Comparison of ENCODE assay signal across 21 cellular contexts in genomic region chr16:71931599-71931998, GRCh38. TPM values are rescaled to one million over a fixed set of nuclear protein-coding genes. Genes with fewer than 3 reads are reported as not detected.
A peak's percentile ranks its signal among the peaks of the same experiment; 100 is the strongest.
DNase-seq lines count a peak whose midpoint lies in the region; ATAC-seq and TF ChIP-seq lines count a peak whose summit lies in the region.
"Had no signal": no experiment of that assay in that cellular context is flagged by ENCODE, and none has a peak within 500 bp of the region (broad histone marks: within the 10 kb centered on the region; RNA-seq: fewer than 3 reads in every experiment).

No MANE protein-coding gene starts in this region.

- intact Hi-C loops in natural killer cell (cut with micrococcal nuclease): no loop called here
- intact Hi-C loops in activated T-helper 1 cell treated with anti-CD3 and anti-CD28 coated beads, Interleukin-12 subunit alpha, Interleukin-12 subunit beta, Interleukin-2, Interleukin-4 antibody, amounts not matched to agents 30 ng/mL and 10 ng/mL and 1 ng/mL, durations not matched to agents 14 hours and 24 hours and 36 hours (cut with micrococcal nuclease): no loop called here

- H3K9me3 Mint-ChIP-seq in natural killer cell (no peaks in the 10 kb centered on the region), memory B cell (no peaks in the 10 kb centered on the region)
- H3K9me3 Mint-ChIP-seq in natural killer cell treated with Interleukin-12 subunit alpha and Interleukin-12 subunit beta and Interleukin-15 and Interleukin-18, amount 100 ng/mL, for 72 hours: no peaks in the 10 kb centered on the region
- no peaks in the 10 kb centered on the region for H3K9me3 Mint-ChIP-seq in activated T-helper 1 cell treated with anti-CD3 and anti-CD28 coated beads, Interleukin-12 subunit alpha, Interleukin-12 subunit beta, Interleukin-2, Interleukin-4 antibody, amounts not matched to agents 30 ng/mL and 10 ng/mL and 1 ng/mL, durations not matched to agents 14 hours and 24 hours and 36 hours
- H3K9me3 Mint-ChIP-seq: CD4-positive, CD25-positive, alpha-beta regulatory T cell had no signal

- H3K4me1 Mint-ChIP-seq in natural killer cell: peaks cover 9 to 10% of the 10 kb centered on the region in 2 donors
- peaks cover 0 to 8% of the 10 kb centered on the region in 2 donors for H3K4me1 Mint-ChIP-seq in natural killer cell treated with Interleukin-12 subunit alpha and Interleukin-12 subunit beta and Interleukin-15 and Interleukin-18, amount 100 ng/mL, for 72 hours (ENCODE audit: low read depth in 2 of 2)
- H3K4me1 Mint-ChIP-seq in activated T-helper 1 cell treated with anti-CD3 and anti-CD28 coated beads, Interleukin-12 subunit alpha, Interleukin-12 subunit beta, Interleukin-2, Interleukin-4 antibody, amounts not matched to agents 30 ng/mL and 10 ng/mL and 1 ng/mL, durations not matched to agents 14 hours and 24 hours and 36 hours (ENCODE audit: low read depth): no peaks in the 10 kb centered on the region
- H3K4me1 Mint-ChIP-seq in memory B cell: peaks cover 10% of the 10 kb centered on the region

- DNase-seq in natural killer cell: no peak
- DNase-seq in natural killer cell treated with Interleukin-12 subunit alpha and Interleukin-12 subunit beta and Interleukin-15 and Interleukin-18, amount 100 ng/mL, for 72 hours (ENCODE audit: low spot score): no peak
- DNase-seq in activated T-helper 1 cell treated with anti-CD3 and anti-CD28 coated beads, Interleukin-12 subunit alpha, Interleukin-12 subunit beta, Interleukin-2, Interleukin-4 antibody, amounts not matched to agents 30 ng/mL and 10 ng/mL and 1 ng/mL, durations not matched to agents 14 hours and 24 hours and 36 hours (ENCODE audit: low spot score): no peak
- DNase-seq in memory B cell (ENCODE audit: low spot score in 2 of 2): no peak
- no peak for DNase-seq in NCI-H1694 (lab: John Stamatoyannopoulos, UW)
- no peak for DNase-seq in stimulated activated CD4-positive, alpha-beta T cell treated with anti-CD3 and anti-CD28 coated beads, Interleukin-4, amount 100 ng/mL, for 1 hour
- DNase-seq: CD4-positive, CD25-positive, alpha-beta regulatory T cell; COR-L47; DMS79; KBM-7; NCI-H1092 treated with DMSO at 0.1 percent for 48 hours; NCI-H1436 treated with DMSO at 0.1 percent for 48 hours; NCI-H2029 treated with DMSO at 0.1 percent for 48 hours; NCI-H345; NCI-H524; NCI-H774; NK-92 treated with Interleukin-12 subunit alpha and Interleukin-12 subunit beta, amount 100 ng/mL, for 24 hours; SIG-M5; SK-N-SH had no signal

- H3K27ac Mint-ChIP-seq in natural killer cell: peak overlapping the region; percentile 14 to 64
- peak overlapping the region in 1 of 2 donors; percentile 56 for H3K27ac Mint-ChIP-seq in natural killer cell treated with Interleukin-12 subunit alpha and Interleukin-12 subunit beta and Interleukin-15 and Interleukin-18, amount 100 ng/mL, for 72 hours
- H3K27ac Mint-ChIP-seq in activated T-helper 1 cell treated with anti-CD3 and anti-CD28 coated beads, Interleukin-12 subunit alpha, Interleukin-12 subunit beta, Interleukin-2, Interleukin-4 antibody, amounts not matched to agents 30 ng/mL and 10 ng/mL and 1 ng/mL, durations not matched to agents 14 hours and 24 hours and 36 hours: peak overlapping the region; percentile 18
- H3K27ac Mint-ChIP-seq in memory B cell: peak overlapping the region; percentile 73

- no peaks in the 10 kb centered on the region for H3K27me3 Mint-ChIP-seq in natural killer cell (ENCODE audit: low read depth in 2 of 2)
- H3K27me3 Mint-ChIP-seq in natural killer cell treated with Interleukin-12 subunit alpha and Interleukin-12 subunit beta and Interleukin-15 and Interleukin-18, amount 100 ng/mL, for 72 hours: no peaks in the 10 kb centered on the region
- H3K27me3 Mint-ChIP-seq in activated T-helper 1 cell treated with anti-CD3 and anti-CD28 coated beads, Interleukin-12 subunit alpha, Interleukin-12 subunit beta, Interleukin-2, Interleukin-4 antibody, amounts not matched to agents 30 ng/mL and 10 ng/mL and 1 ng/mL, durations not matched to agents 14 hours and 24 hours and 36 hours (ENCODE audit: insufficient read depth): no peaks in the 10 kb centered on the region
- H3K27me3 Mint-ChIP-seq in memory B cell: no peaks in the 10 kb centered on the region
- H3K27me3 Mint-ChIP-seq: CD4-positive, CD25-positive, alpha-beta regulatory T cell had no signal

- ATAC-seq in natural killer cell (no peak), memory B cell (ENCODE audit: low read depth) (no peak), HG03457 (IDR thresholded peaks at IDR 0.05; ENCODE audit: unreplicated experiment) (no peak)
- ATAC-seq in natural killer cell treated with Interleukin-12 subunit alpha and Interleukin-12 subunit beta and Interleukin-15 and Interleukin-18, amount 100 ng/mL, for 72 hours: no peak
- ATAC-seq: Panc1 had no signal

- H3K36me3 Mint-ChIP-seq in natural killer cell: peaks cover 14% of the 10 kb centered on the region
- H3K36me3 Mint-ChIP-seq in natural killer cell treated with Interleukin-12 subunit alpha and Interleukin-12 subunit beta and Interleukin-15 and Interleukin-18, amount 100 ng/mL, for 72 hours: peaks cover 4% of the 10 kb centered on the region
- peaks cover 31% of the 10 kb centered on the region for H3K36me3 Mint-ChIP-seq in activated T-helper 1 cell treated with anti-CD3 and anti-CD28 coated beads, Interleukin-12 subunit alpha, Interleukin-12 subunit beta, Interleukin-2, Interleukin-4 antibody, amounts not matched to agents 30 ng/mL and 10 ng/mL and 1 ng/mL, durations not matched to agents 14 hours and 24 hours and 36 hours (ENCODE audit: low read depth)
- H3K36me3 Mint-ChIP-seq in memory B cell: peaks cover 14% of the 10 kb centered on the region

- H3K4me3 Mint-ChIP-seq in natural killer cell (no peak overlapping the region), memory B cell (no peak overlapping the region)
- no peak overlapping the region for H3K4me3 Mint-ChIP-seq in natural killer cell treated with Interleukin-12 subunit alpha and Interleukin-12 subunit beta and Interleukin-15 and Interleukin-18, amount 100 ng/mL, for 72 hours
- no peak overlapping the region for H3K4me3 Mint-ChIP-seq in activated T-helper 1 cell treated with anti-CD3 and anti-CD28 coated beads, Interleukin-12 subunit alpha, Interleukin-12 subunit beta, Interleukin-2, Interleukin-4 antibody, amounts not matched to agents 30 ng/mL and 10 ng/mL and 1 ng/mL, durations not matched to agents 14 hours and 24 hours and 36 hours
- H3K4me3 Mint-ChIP-seq: CD4-positive, CD25-positive, alpha-beta regulatory T cell had no signal

- TF ChIP-seq CTCF in natural killer cell (IDR thresholded peaks at IDR 0.05): no peak

RNA-seq across cellular contexts. Expression of gene IST1, which starts 36.3 kb away (rescaled TPM):
- total RNA-seq in natural killer cell: 100 to 1,000 TPM; 363 to 391 (median 378) TPM
- total RNA-seq in natural killer cell treated with Interleukin-12 subunit alpha and Interleukin-12 subunit beta and Interleukin-15 and Interleukin-18, amount 100 ng/mL, for 72 hours: 100 to 1,000 TPM; 169 to 181 TPM
- 156 and 169 TPM in 2 replicates for total RNA-seq in activated T-helper 1 cell treated with anti-CD3 and anti-CD28 coated beads, Interleukin-12 subunit alpha, Interleukin-12 subunit beta, Interleukin-2, Interleukin-4 antibody, amounts not matched to agents 30 ng/mL and 10 ng/mL and 1 ng/mL, durations not matched to agents 14 hours and 24 hours and 36 hours

RNA-seq across cellular contexts. Expression of gene ZNF821, which starts 47.6 kb away (rescaled TPM):
- total RNA-seq in natural killer cell: 10 to 100 TPM; 14.0 to 19.1 (median 18.2) TPM
- total RNA-seq in natural killer cell treated with Interleukin-12 subunit alpha and Interleukin-12 subunit beta and Interleukin-15 and Interleukin-18, amount 100 ng/mL, for 72 hours: 1 to 10 TPM; 2.8 to 5.8 TPM
- total RNA-seq in activated T-helper 1 cell treated with anti-CD3 and anti-CD28 coated beads, Interleukin-12 subunit alpha, Interleukin-12 subunit beta, Interleukin-2, Interleukin-4 antibody, amounts not matched to agents 30 ng/mL and 10 ng/mL and 1 ng/mL, durations not matched to agents 14 hours and 24 hours and 36 hours: 6.4 and 7.4 TPM in 2 replicates
